Comparison of ENCODE assay signal across 9 cellular contexts in genomic region chr19:47187023-47187655, GRCh38. TPM values are rescaled to one million over a fixed set of nuclear protein-coding genes. Genes with fewer than 3 reads are reported as not detected.
A peak's percentile ranks its signal among the peaks of the same experiment; 100 is the strongest.
DNase-seq lines count a peak whose midpoint lies in the region; ATAC-seq lines count a peak whose summit lies in the region.
"Had no signal": no experiment of that assay in that cellular context is flagged by ENCODE, and none has a peak within 500 bp of the region (broad histone marks: within the 10 kb centered on the region; RNA-seq: fewer than 3 reads in every experiment).

No MANE protein-coding gene starts in this region.

- H3K4me3 Mint-ChIP-seq in activated CD4-positive, alpha-beta memory T cell treated with anti-CD3 and anti-CD28 coated beads, Interleukin-2, amount 10 ng/mL, durations not matched to agents 7 days and 5 days, result peak overlapping the region; percentile 28

- CTCF ChIA-PET in activated CD4-positive, alpha-beta memory T cell treated with anti-CD3 and anti-CD28 coated beads, Interleukin-2, amount 10 ng/mL, durations not matched to agents 7 days and 5 days (lab: Charles Lee), result interaction anchor here (0.6 to 3.5 kb wide), 14 partner anchors 9 to 402 kb away, joined by 3 to 38 read pairs (median 8); partner anchors contain the start of gene SAE1

- H3K9ac ChIP-seq in rectal smooth muscle tissue (ENCODE audit: low read length), result no peak overlapping the region

- DNase-seq in activated CD4-positive, alpha-beta memory T cell treated with anti-CD3 and anti-CD28 coated beads, Interleukin-2, amount 10 ng/mL, durations not matched to agents 7 days and 5 days, result no peak
- DNase-seq in DMS53 treated with DMSO at 0.1 percent for 48 hours (lab: John Stamatoyannopoulos, UW; ENCODE audit: unreplicated experiment), result no peak
- DNase-seq in sciatic nerve (ENCODE audit: low spot score), result no peak
- no peak for DNase-seq in NOMO-1 treated with DMSO at 0.1 percent for 48 hours (lab: John Stamatoyannopoulos, UW; ENCODE audit: unreplicated experiment)
- DNase-seq: HCEC 1CT, NCI-H1694 had no signal

- H3K27ac ChIP-seq in rectal smooth muscle tissue (ENCODE audit: low read depth, low read length), result peak overlapping the region; percentile 61

- peak overlapping the region; percentile 90 for H3K27ac Mint-ChIP-seq in activated CD4-positive, alpha-beta memory T cell treated with anti-CD3 and anti-CD28 coated beads, Interleukin-2, amount 10 ng/mL, durations not matched to agents 7 days and 5 days

- ATAC-seq in GM19035 (IDR thresholded peaks at IDR 0.05; ENCODE audit: unreplicated experiment) (peak; percentile 26), HG02840 (IDR thresholded peaks at IDR 0.05; ENCODE audit: low FRiP score, unreplicated experiment) (peak; percentile 26), sciatic nerve (no peak)

- no peaks in the 10 kb centered on the region for H3K27me3 ChIP-seq in rectal smooth muscle tissue (ENCODE audit: control insufficient read depth, insufficient read depth, low read length)

- peaks cover 76% of the 10 kb centered on the region for H3K4me1 Mint-ChIP-seq in activated CD4-positive, alpha-beta memory T cell treated with anti-CD3 and anti-CD28 coated beads, Interleukin-2, amount 10 ng/mL, durations not matched to agents 7 days and 5 days

- H3K9me3 Mint-ChIP-seq in activated CD4-positive, alpha-beta memory T cell treated with anti-CD3 and anti-CD28 coated beads, Interleukin-2, amount 10 ng/mL, durations not matched to agents 7 days and 5 days, result no peaks in the 10 kb centered on the region

- H3K27me3 Mint-ChIP-seq in activated CD4-positive, alpha-beta memory T cell treated with anti-CD3 and anti-CD28 coated beads, Interleukin-2, amount 10 ng/mL, durations not matched to agents 7 days and 5 days, result no peaks in the 10 kb centered on the region

- H3K4me1 ChIP-seq in rectal smooth muscle tissue (ENCODE audit: control insufficient read depth, insufficient read depth, low read length), result peaks cover 23% of the 10 kb centered on the region

- POLR2A ChIA-PET in activated CD4-positive, alpha-beta memory T cell treated with anti-CD3 and anti-CD28 coated beads, Interleukin-2, amount 10 ng/mL, durations not matched to agents 7 days and 5 days (lab: Charles Lee), result interaction anchor here (0.8 to 3.2 kb wide), 18 partner anchors 10 to 473 kb away, joined by 3 to 42 read pairs (median 4); partner anchors contain the start of genes CCDC9, INAFM1, SAE1 and ZC3H4

- intact Hi-C loops in sciatic nerve (cut with DNase I), result no loop called here

- H3K4me3 ChIP-seq in rectal smooth muscle tissue (ENCODE audit: low read length), result no peak overlapping the region

- H3K36me3 Mint-ChIP-seq in activated CD4-positive, alpha-beta memory T cell treated with anti-CD3 and anti-CD28 coated beads, Interleukin-2, amount 10 ng/mL, durations not matched to agents 7 days and 5 days (ENCODE audit: low read depth), result peaks cover 64% of the 10 kb centered on the region

- no peaks in the 10 kb centered on the region for H3K36me3 ChIP-seq in rectal smooth muscle tissue (ENCODE audit: control insufficient read depth, insufficient read depth, low read length)

RNA-seq across cellular contexts. Expression of gene BBC3, which starts 43.9 kb away (rescaled TPM):
- 10 to 100 TPM; 17.3 to 19.0 TPM for total RNA-seq in activated CD4-positive, alpha-beta memory T cell treated with anti-CD3 and anti-CD28 coated beads, Interleukin-2, amount 10 ng/mL, durations not matched to agents 7 days and 5 days
- total RNA-seq in sciatic nerve, result 5.4 TPM

RNA-seq across cellular contexts. Expression of gene SAE1, which starts 56.5 kb away (rescaled TPM):
- 100 to 1,000 TPM; 150 TPM for total RNA-seq in activated CD4-positive, alpha-beta memory T cell treated with anti-CD3 and anti-CD28 coated beads, Interleukin-2, amount 10 ng/mL, durations not matched to agents 7 days and 5 days
- 41.8 TPM for total RNA-seq in sciatic nerve
